In genomic region chr5:53201746-53202145, GRCh38 we compare ENCODE assay signal across 1 cellular context.
TF ChIP-seq lines count a peak whose summit lies in the region.

No MANE protein-coding gene starts in this region.

TF ChIP-seq in SK-N-SH treated with all-trans-retinoic acid at 6 μM for 48 hours, 23 proteins besides CTCF, POLR2A, EP300 and RAD21 (continued from another document):
- TF ChIP-seq, protein P1, sequence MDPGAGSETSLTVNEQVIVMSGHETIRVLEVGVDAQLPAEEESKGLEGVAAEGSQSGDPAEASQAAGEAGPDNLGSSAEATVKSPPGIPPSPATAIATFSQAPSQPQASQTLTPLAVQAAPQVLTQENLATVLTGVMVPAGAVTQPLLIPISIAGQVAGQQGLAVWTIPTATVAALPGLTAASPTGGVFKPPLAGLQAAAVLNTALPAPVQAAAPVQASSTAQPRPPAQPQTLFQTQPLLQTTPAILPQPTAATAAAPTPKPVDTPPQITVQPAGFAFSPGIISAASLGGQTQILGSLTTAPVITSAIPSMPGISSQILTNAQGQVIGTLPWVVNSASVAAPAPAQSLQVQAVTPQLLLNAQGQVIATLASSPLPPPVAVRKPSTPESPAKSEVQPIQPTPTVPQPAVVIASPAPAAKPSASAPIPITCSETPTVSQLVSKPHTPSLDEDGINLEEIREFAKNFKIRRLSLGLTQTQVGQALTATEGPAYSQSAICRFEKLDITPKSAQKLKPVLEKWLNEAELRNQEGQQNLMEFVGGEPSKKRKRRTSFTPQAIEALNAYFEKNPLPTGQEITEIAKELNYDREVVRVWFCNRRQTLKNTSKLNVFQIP (CRISPR knock-in tag; IDR thresholded peaks at IDR 0.05; ENCODE audit: borderline replicate concordance, low read depth): no peak
